ENCODE assay signal across 26 cellular contexts in the genomic region with DNA sequence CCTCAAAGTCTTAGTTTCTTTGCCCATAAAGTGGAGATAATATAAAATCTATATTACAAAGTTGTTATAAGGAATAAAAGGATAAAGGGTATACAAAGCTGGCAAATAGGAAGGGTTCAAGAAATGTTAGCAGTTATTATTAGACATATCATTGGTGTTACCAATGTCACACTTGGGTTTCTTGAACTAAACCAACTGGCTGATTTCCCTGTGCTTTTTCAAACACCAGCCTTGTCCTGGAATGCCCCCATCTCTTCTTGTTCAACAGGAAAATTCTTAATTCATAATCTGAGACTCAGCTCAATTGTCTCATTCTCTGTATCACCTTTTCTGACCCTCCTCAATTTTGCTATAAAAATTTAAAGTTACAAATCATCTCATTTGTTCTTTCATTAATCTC.
"Had no signal": no experiment of that assay in that cellular context is flagged by ENCODE, and none has a peak within 500 bp of the region (broad histone marks: within the 10 kb centered on the region; RNA-seq: fewer than 3 reads in every experiment).

No MANE protein-coding gene starts in this region.

- DNase-seq: naive thymus-derived CD8-positive, alpha-beta T cell; nephron progenitor cell; nucleus accumbens; pancreas; retina; right lobe of liver; sigmoid colon; stimulated activated CD4-positive, alpha-beta T cell treated with anti-CD3 and anti-CD28 coated beads, Interleukin-15, amount 100 ng/mL, for 24 hours; stimulated activated CD4-positive, alpha-beta T cell treated with anti-CD3 and anti-CD28 coated beads, Interleukin-2, amount 100 ng/mL, for 24 hours; stimulated activated CD4-positive, alpha-beta T cell treated with anti-CD3 and anti-CD28 coated beads, Interleukin-2, amount 100 ng/mL, for 48 hours; stimulated activated CD4-positive, alpha-beta T cell treated with anti-CD3 and anti-CD28 coated beads, Interleukin-4, amount 100 ng/mL, for 24 hours; stimulated activated naive B cell treated with anti-CD40 and anti-IgM and Interleukin-4, amounts not matched to agents 10 μg/mL and 1 μg/mL and 100 μg/mL, for 72 hours; stimulated activated naive CD4-positive, alpha-beta T cell treated with Interleukin-2 at 50 U/mL for 16 hours; stomach; thyroid gland; trophoblast cell; upper lobe of left lung had no signal

- H3K4me3 ChIP-seq: pancreas, prostate gland, right atrium auricular region, right lobe of liver, sigmoid colon, skin epidermis, stomach, thoracic aorta, thyroid gland, tibial nerve, upper lobe of left lung, vagina had no signal

- H3K9me3 ChIP-seq: neutrophil, pancreas, prostate gland, right atrium auricular region, right lobe of liver, sigmoid colon, stomach, thoracic aorta, thyroid gland, tibial nerve, upper lobe of left lung, vagina had no signal

- ATAC-seq: naive thymus-derived CD8-positive, alpha-beta T cell; natural killer cell treated with Interleukin-12 subunit alpha and Interleukin-12 subunit beta and Interleukin-15 and Interleukin-18, amount 100 ng/mL, for 72 hours; pancreas; right lobe of liver; stimulated activated effector memory CD8-positive, alpha-beta T cell treated with anti-CD3 and anti-CD28 coated beads, Interleukin-12 subunit alpha, Interleukin-12 subunit beta, amount 100 ng/mL, for 72 hours; stimulated activated naive B cell treated with anti-CD40 and anti-IgM and Interleukin-4, amounts not matched to agents 10 μg/mL and 1 μg/mL and 100 μg/mL, for 72 hours had no signal

- H3K36me3 ChIP-seq: neutrophil, pancreas, prostate gland, right atrium auricular region, right lobe of liver, sigmoid colon, stomach, thoracic aorta, thyroid gland, tibial nerve, upper lobe of left lung, vagina had no signal

- H3K27me3 ChIP-seq: neutrophil, pancreas, right atrium auricular region, right lobe of liver, sigmoid colon, stomach, thyroid gland, tibial nerve, upper lobe of left lung, vagina had no signal

- H3K4me1 ChIP-seq: pancreas, prostate gland, right atrium auricular region, right lobe of liver, stomach, thyroid gland, tibial nerve, upper lobe of left lung, vagina had no signal

- H3K27ac ChIP-seq: neutrophil, pancreas, prostate gland, right atrium auricular region, right lobe of liver, sigmoid colon, skin epidermis, stomach, thoracic aorta, thyroid gland, tibial nerve, upper lobe of left lung, vagina had no signal
